21 cellular contexts compared by ENCODE assay signal in the genomic region with DNA sequence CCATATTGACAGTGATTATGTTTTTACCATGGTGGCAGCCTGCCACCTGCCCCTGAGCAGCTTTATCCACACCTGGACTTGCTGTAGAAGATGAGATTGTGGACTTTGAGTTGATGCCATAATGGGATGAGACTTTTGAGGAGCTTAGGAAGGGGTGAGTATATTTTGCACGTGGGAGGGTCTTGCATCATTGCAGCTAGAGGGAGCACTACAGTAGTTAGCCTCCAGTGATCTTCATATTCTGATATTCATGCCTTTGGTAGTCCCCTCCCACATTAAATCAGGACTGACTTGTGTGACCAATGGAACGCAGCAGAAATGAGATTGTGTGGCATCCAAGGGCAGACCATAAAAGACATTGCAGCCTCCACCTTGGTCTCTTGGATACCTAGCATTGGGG. TPM values are rescaled to one million over a fixed set of nuclear protein-coding genes. Genes with fewer than 3 reads are reported as not detected.
DNase-seq lines count a peak whose midpoint lies in the region; ATAC-seq and TF ChIP-seq lines count a peak whose summit lies in the region.
"Had no signal": no experiment of that assay in that cellular context is flagged by ENCODE, and none has a peak within 500 bp of the region (broad histone marks: within the 10 kb centered on the region; RNA-seq: fewer than 3 reads in every experiment).

No MANE protein-coding gene starts in this region.

- no peaks in the 10 kb centered on the region for H3K36me3 Mint-ChIP-seq in GM23338 (ENCODE audit: low read depth)
- H3K36me3 Mint-ChIP-seq: T-cell had no signal

- H4K20me1 ChIP-seq in GM23338 (replicated peaks; ENCODE audit: insufficient read depth), result no peaks in the 10 kb centered on the region
- H4K20me1 ChIP-seq in Loucy (ENCODE audit: insufficient read depth, low read length, poor library complexity, severe bottlenecking), result no peaks in the 10 kb centered on the region

- H3K36me3 ChIP-seq in GM23338 (ENCODE audit: insufficient read depth), result no peaks in the 10 kb centered on the region
- no peaks in the 10 kb centered on the region for H3K36me3 ChIP-seq in Loucy (ENCODE audit: insufficient read depth, low read length)
- no peaks in the 10 kb centered on the region for H3K36me3 ChIP-seq in WERI-Rb-1

- H3K9me2 ChIP-seq in GM23338 (ENCODE audit: insufficient read depth) (peaks cover 12% of the 10 kb centered on the region), Loucy (replicated peaks; ENCODE audit: low read depth, low read length) (no peaks in the 10 kb centered on the region)

- no peak overlapping the region for H3K9ac ChIP-seq in Loucy (ENCODE audit: low read depth, low read length, poor library complexity, severe bottlenecking)

- no peak for DNase-seq in GM23338 (ENCODE audit: low spot score)
- no peak for DNase-seq in WERI-Rb-1
- no peak for DNase-seq in foreskin keratinocyte
- DNase-seq in globus pallidus (ENCODE audit: low spot score), result no peak
- DNase-seq in COLO668 (lab: John Stamatoyannopoulos, UW; ENCODE audit: unreplicated experiment), result no peak
- DNase-seq: AML-193, COR-L47, DMS 273 treated with DMSO at 0.1 percent for 48 hours, GDM1, GOT3, KG1, NCI-H1417 treated with DMSO at 0.1 percent for 48 hours, NCI-H1930, NCI-H345, NCI-H524 treated with DMSO at 0.1 percent for 48 hours, SHP77 treated with DMSO at 0.1 percent for 48 hours, T-cell had no signal

- H3K27ac ChIP-seq in GM23338 (ENCODE audit: low read depth), result no peak overlapping the region
- no peak overlapping the region for H3K27ac ChIP-seq in WERI-Rb-1
- H3K27ac ChIP-seq in foreskin keratinocyte, result no peak overlapping the region

- ATAC-seq in GM23338 (no peak), foreskin keratinocyte (no peak), HG02840 (IDR thresholded peaks at IDR 0.05; ENCODE audit: low FRiP score, unreplicated experiment) (no peak)
- ATAC-seq: HepG2, SK-N-SH treated with all-trans-retinoic acid at 6 μM for 48 hours, T-cell had no signal

- H2AFZ ChIP-seq in GM23338 (no peak overlapping the region), Loucy (ENCODE audit: low read length) (no peak overlapping the region)

- H3K27ac Mint-ChIP-seq in GM23338, result no peak overlapping the region
- H3K27ac Mint-ChIP-seq: T-cell had no signal

- no peak overlapping the region for H3K4me2 ChIP-seq in GM23338
- no peak overlapping the region for H3K4me2 ChIP-seq in Loucy (ENCODE audit: low read depth, low read length, poor library complexity, severe bottlenecking)

- peaks cover 5% of the 10 kb centered on the region for H3K27me3 Mint-ChIP-seq in GM23338 (ENCODE audit: insufficient read depth, low read depth, poor library complexity)

- H3K4me3 ChIP-seq in GM23338 (no peak overlapping the region), Loucy (ENCODE audit: low read length, poor library complexity, severe bottlenecking) (no peak overlapping the region), WERI-Rb-1 (ENCODE audit: low read depth, low read length) (no peak overlapping the region)

- H3F3A ChIP-seq in GM23338 (replicated peaks; ENCODE audit: low read depth) (no peaks in the 10 kb centered on the region), Loucy (ENCODE audit: low read depth) (no peaks in the 10 kb centered on the region)

- H3K4me1 ChIP-seq in GM23338 (ENCODE audit: insufficient read depth) (no peaks in the 10 kb centered on the region; the same call in 1 of the 2 replicates), Loucy (ENCODE audit: insufficient read depth, low read length, poor library complexity, severe bottlenecking) (no peaks in the 10 kb centered on the region), foreskin keratinocyte (no peaks in the 10 kb centered on the region)

- TF ChIP-seq CTCF in GM23338 (conservative IDR thresholded peaks at IDR 0.05; ENCODE audit: low read depth in 2 of 2) (peak; percentile 31 to 46), Loucy (conservative IDR thresholded peaks at IDR 0.05; ENCODE audit: low read length) (peak; percentile 45), WERI-Rb-1 (IDR thresholded peaks at IDR 0.05; ENCODE audit: low read depth, low read length) (0 out of 2 replicates have a peak, but pooled peaks have one; percentile 26), foreskin keratinocyte (conservative IDR thresholded peaks at IDR 0.05) (peak; percentile 13)

- H3K27me3 ChIP-seq in GM23338 (ENCODE audit: insufficient read depth) (0 out of 2 replicates have a peak, but pooled peaks cover 2% of the 10 kb centered on the region), Loucy (ENCODE audit: insufficient read depth, low read length, poor library complexity, severe bottlenecking) (peaks cover 10% of the 10 kb centered on the region), WERI-Rb-1 (ENCODE audit: insufficient read depth, low read depth, severe bottlenecking) (no peaks in the 10 kb centered on the region), foreskin keratinocyte (peaks cover 66% of the 10 kb centered on the region)

- H3K9me3 ChIP-seq in Loucy (ENCODE audit: insufficient read depth, low read depth, low read length) (no peaks in the 10 kb centered on the region), WERI-Rb-1 (ENCODE audit: severe bottlenecking) (peaks cover 3% of the 10 kb centered on the region)

- peaks cover 2% of the 10 kb centered on the region; the same call in 1 of the 3 replicates for H3K4me1 Mint-ChIP-seq in GM23338
- H3K4me1 Mint-ChIP-seq: T-cell had no signal

- no peak overlapping the region for H3K4me3 Mint-ChIP-seq in GM23338
- H3K4me3 Mint-ChIP-seq: T-cell had no signal

- H3K79me2 ChIP-seq in GM23338 (replicated peaks; ENCODE audit: insufficient read depth), result no peaks in the 10 kb centered on the region
- H3K79me2 ChIP-seq in Loucy (ENCODE audit: insufficient read depth, low read length), result no peaks in the 10 kb centered on the region

- H3K9me3 Mint-ChIP-seq in GM23338, result no peaks in the 10 kb centered on the region
- H3K9me3 Mint-ChIP-seq: T-cell had no signal

TF ChIP-seq in GM23338, 12 proteins besides CTCF, POLR2A, EP300 and RAD21 (continues in another document):
- TF ChIP-seq STAT1 (IDR thresholded peaks at IDR 0.05; ENCODE audit: unreplicated experiment) (no peak), ZNF114 (CRISPR knock-in tag; IDR thresholded peaks at IDR 0.05) (no peak)
- TF ChIP-seq, protein P1, sequence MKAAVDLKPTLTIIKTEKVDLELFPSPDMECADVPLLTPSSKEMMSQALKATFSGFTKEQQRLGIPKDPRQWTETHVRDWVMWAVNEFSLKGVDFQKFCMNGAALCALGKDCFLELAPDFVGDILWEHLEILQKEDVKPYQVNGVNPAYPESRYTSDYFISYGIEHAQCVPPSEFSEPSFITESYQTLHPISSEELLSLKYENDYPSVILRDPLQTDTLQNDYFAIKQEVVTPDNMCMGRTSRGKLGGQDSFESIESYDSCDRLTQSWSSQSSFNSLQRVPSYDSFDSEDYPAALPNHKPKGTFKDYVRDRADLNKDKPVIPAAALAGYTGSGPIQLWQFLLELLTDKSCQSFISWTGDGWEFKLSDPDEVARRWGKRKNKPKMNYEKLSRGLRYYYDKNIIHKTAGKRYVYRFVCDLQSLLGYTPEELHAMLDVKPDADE (IDR thresholded peaks at IDR 0.05), result no peak

RNA-seq across cellular contexts. Expression of a gene that starts 18.2 kb away (rescaled TPM):
- 7.1 and 8.6 TPM in 2 replicates for total RNA-seq in GM23338 (2014; rRNA removed; shearing (Covaris generic))
- polyA plus RNA-seq in GM23338 (2016; fragmentation: Nextera tagmentation; extraction: Ambion mirVana) (5.1 and 5.2 TPM in 2 replicates), foreskin keratinocyte (1.3 and 2.4 TPM in 2 replicates)
- total RNA-seq in foreskin keratinocyte, result 2.0 and 2.7 TPM in 2 replicates
- total RNA-seq: HepG2 had no signal
